Comparison of ENCODE assay signal across 9 cellular contexts in the genomic region with DNA sequence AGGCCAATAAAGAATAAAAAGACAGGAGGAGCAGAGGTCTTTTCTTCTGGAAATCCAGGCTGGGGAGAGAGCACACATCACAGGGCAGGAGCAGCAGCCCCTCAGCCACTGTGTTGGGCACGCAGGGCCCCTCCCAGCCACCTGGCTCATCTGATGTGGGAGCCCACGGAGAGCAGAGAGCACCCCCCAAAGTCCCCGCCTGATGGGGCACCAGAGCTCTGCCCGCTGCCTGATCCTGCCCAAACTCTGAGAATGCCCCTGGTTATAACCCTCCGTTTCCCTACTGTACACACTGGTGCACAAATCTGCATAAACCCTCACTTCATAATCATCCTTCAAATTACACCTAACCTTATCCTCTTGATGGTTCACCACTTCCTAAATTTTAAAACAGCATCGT.
A peak's percentile ranks its signal among the peaks of the same experiment; 100 is the strongest.
DNase-seq lines count a peak whose midpoint lies in the region; ATAC-seq and TF ChIP-seq lines count a peak whose summit lies in the region.
"Had no signal": no experiment of that assay in that cellular context is flagged by ENCODE, and none has a peak within 500 bp of the region (broad histone marks: within the 10 kb centered on the region; RNA-seq: fewer than 3 reads in every experiment).

No MANE protein-coding gene starts in this region.

- intact Hi-C loops in activated CD4-positive, alpha-beta T cell treated with anti-CD3 and anti-CD28 coated beads, Interleukin-2, amount 10 ng/mL, durations not matched to agents 24 days and 14 days (cut with micrococcal nuclease), result loop anchor here (1.0 to 5.0 kb wide), 8 partner anchors 9 to 111 kb away; partner anchors contain the start of gene HDAC4
- intact Hi-C loops in testis (cut with DNase I; ENCODE audit: low total_unique reads), result no loop called here

- H3K4me3 Mint-ChIP-seq in activated CD4-positive, alpha-beta T cell treated with anti-CD3 and anti-CD28 coated beads, Interleukin-2, amount 10 ng/mL, durations not matched to agents 24 days and 14 days, result peak overlapping the region; percentile 88
- H3K4me3 Mint-ChIP-seq in T-helper 17 cell, result peak overlapping the region; percentile 88

- H3K36me3 Mint-ChIP-seq in activated CD4-positive, alpha-beta T cell treated with anti-CD3 and anti-CD28 coated beads, Interleukin-2, amount 10 ng/mL, durations not matched to agents 24 days and 14 days (ENCODE audit: low read depth), result peaks cover 20% of the 10 kb centered on the region
- H3K36me3 Mint-ChIP-seq in T-helper 17 cell (ENCODE audit: low read depth), result no peaks in the 10 kb centered on the region

- peak overlapping the region; percentile 97 for H3K27ac Mint-ChIP-seq in activated CD4-positive, alpha-beta T cell treated with anti-CD3 and anti-CD28 coated beads, Interleukin-2, amount 10 ng/mL, durations not matched to agents 24 days and 14 days
- H3K27ac Mint-ChIP-seq in T-helper 17 cell, result peak overlapping the region; percentile 98

- peak; percentile 78 for DNase-seq in activated CD4-positive, alpha-beta T cell treated with anti-CD3 and anti-CD28 coated beads, Interleukin-2, amount 10 ng/mL, durations not matched to agents 24 days and 14 days
- no peak for DNase-seq in activated CD4-positive, alpha-beta T cell treated with anti-CD3 and anti-CD28 coated beads for 1 hour
- DNase-seq in T-helper 17 cell (no peak), right atrium auricular region (ENCODE audit: low spot score) (no peak), testis (peak; percentile 3)
- DNase-seq: NCI-H524 had no signal

- H3K27me3 ChIP-seq in right atrium auricular region (no peaks in the 10 kb centered on the region), testis (no peaks in the 10 kb centered on the region)

- peak; percentile 43 for ATAC-seq in T-helper 17 cell
- ATAC-seq in GM19455 (IDR thresholded peaks at IDR 0.05; ENCODE audit: unreplicated experiment), result no peak
- no peak for ATAC-seq in GM21528 (IDR thresholded peaks at IDR 0.05; ENCODE audit: low FRiP score, unreplicated experiment)
- ATAC-seq in GM18858 (IDR thresholded peaks at IDR 0.05; ENCODE audit: unreplicated experiment), result no peak

- peaks cover 10% of the 10 kb centered on the region for H3K27me3 Mint-ChIP-seq in activated CD4-positive, alpha-beta T cell treated with anti-CD3 and anti-CD28 coated beads, Interleukin-2, amount 10 ng/mL, durations not matched to agents 24 days and 14 days
- H3K27me3 Mint-ChIP-seq in T-helper 17 cell, result no peaks in the 10 kb centered on the region

- 87 to 89% methylated on average over 6 of the region's 6 CpGs for WGBS in testis, 2 donors

- peaks cover 0 to 96% of the 10 kb centered on the region in 2 donors for H3K4me1 ChIP-seq in right atrium auricular region
- peaks cover 43% of the 10 kb centered on the region for H3K4me1 ChIP-seq in testis

- H3K27ac ChIP-seq in right atrium auricular region, result peak overlapping the region; percentile 43 to 58
- H3K27ac ChIP-seq in testis, result peak overlapping the region in 1 of 2 donors; percentile 62

- TF ChIP-seq POLR2A in testis (IDR thresholded peaks at IDR 0.05), result no peak

- H3K4me1 Mint-ChIP-seq in activated CD4-positive, alpha-beta T cell treated with anti-CD3 and anti-CD28 coated beads, Interleukin-2, amount 10 ng/mL, durations not matched to agents 24 days and 14 days, result peaks cover 75% of the 10 kb centered on the region
- peaks cover 58% of the 10 kb centered on the region for H3K4me1 Mint-ChIP-seq in T-helper 17 cell

- H3K36me3 ChIP-seq in right atrium auricular region (no peaks in the 10 kb centered on the region), testis (ENCODE audit: low read depth, missing control alignments) (no peaks in the 10 kb centered on the region)

- H3K9me3 ChIP-seq in T-helper 17 cell (ENCODE audit: control insufficient read depth, low read length, poor library complexity, severe bottlenecking) (no peaks in the 10 kb centered on the region), right atrium auricular region (no peaks in the 10 kb centered on the region), testis (no peaks in the 10 kb centered on the region)

- H3K9me3 Mint-ChIP-seq in activated CD4-positive, alpha-beta T cell treated with anti-CD3 and anti-CD28 coated beads, Interleukin-2, amount 10 ng/mL, durations not matched to agents 24 days and 14 days, result no peaks in the 10 kb centered on the region

- no peak for TF ChIP-seq CTCF in right atrium auricular region (IDR thresholded peaks at IDR 0.05)
- TF ChIP-seq CTCF in testis (IDR thresholded peaks at IDR 0.05), result no peak

- H3K4me3 ChIP-seq in right atrium auricular region (no peak overlapping the region), testis (no peak overlapping the region)

Comparison
In these comparisons a context has a peak if more than half of its experiments do, and no peak if none do; other contexts are left out.
1. DNase-seq: peak in activated CD4-positive, alpha-beta T cell treated with anti-CD3 and anti-CD28 coated beads, Interleukin-2, amount 10 ng/mL, durations not matched to agents 24 days and 14 days (single experiment) and testis (single experiment); none in activated CD4-positive, alpha-beta T cell treated with anti-CD3 and anti-CD28 coated beads for 1 hour (single experiment), T-helper 17 cell (0 of 3) and right atrium auricular region (single experiment).